8 cellular contexts compared by ENCODE assay signal in the genomic region with DNA sequence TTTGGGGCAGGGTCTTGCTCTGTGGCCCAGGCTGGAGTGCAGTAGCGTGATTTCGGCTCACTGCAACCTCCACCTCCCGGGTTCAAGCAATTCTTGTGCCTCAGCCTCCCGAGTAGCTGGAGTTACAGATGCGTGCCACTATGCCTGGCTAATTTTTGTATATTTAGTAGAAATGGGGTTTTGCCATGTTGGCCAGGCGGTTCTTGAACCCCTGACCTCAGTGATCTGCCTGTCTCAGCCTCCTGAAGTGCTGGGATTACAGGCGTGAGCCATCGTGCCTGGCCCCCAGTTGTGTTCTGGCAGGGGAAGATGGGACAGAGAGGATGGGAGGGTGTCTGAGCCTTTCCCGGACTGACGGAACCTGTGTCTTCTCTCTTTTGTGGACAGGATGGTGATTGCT.
A peak's percentile ranks its signal among the peaks of the same experiment; 100 is the strongest.
DNase-seq lines count a peak whose midpoint lies in the region; ATAC-seq and TF ChIP-seq lines count a peak whose summit lies in the region.
"Not testable (repeated sequence)": the region's sequence is repeated elsewhere in the genome, so short reads cannot be mapped to it uniquely, and the experiment has no call there.

No MANE protein-coding gene starts in this region.

- H3K36me3 Mint-ChIP-seq in activated CD4-positive, alpha-beta memory T cell treated with anti-CD3 and anti-CD28 coated beads for 36 hours; activated T-cell treated with anti-CD3 and anti-CD28 coated beads, Interleukin-2, amount 50 U/mL, for 24 hours (ENCODE audit: low read depth); natural killer cell: not testable (repeated sequence)

- H3K4me1 Mint-ChIP-seq in activated CD4-positive, alpha-beta memory T cell treated with anti-CD3 and anti-CD28 coated beads for 36 hours (ENCODE audit: low read depth); activated T-cell treated with anti-CD3 and anti-CD28 coated beads, Interleukin-2, amount 50 U/mL, for 24 hours (ENCODE audit: low read depth); natural killer cell: not testable (repeated sequence)

- H3K27me3 Mint-ChIP-seq in activated CD4-positive, alpha-beta memory T cell treated with anti-CD3 and anti-CD28 coated beads for 36 hours; activated T-cell treated with anti-CD3 and anti-CD28 coated beads, Interleukin-2, amount 50 U/mL, for 24 hours; natural killer cell (ENCODE audit: low read depth in 2 of 2): not testable (repeated sequence)

- not testable (repeated sequence) for H3K27ac ChIP-seq in sigmoid colon, testis

- not testable (repeated sequence) for TF ChIP-seq POLR2A in sigmoid colon (IDR thresholded peaks at IDR 0.05); testis (IDR thresholded peaks at IDR 0.05)

- intact Hi-C loops in activated CD4-positive, alpha-beta memory T cell treated with anti-CD3 and anti-CD28 coated beads for 36 hours (cut with micrococcal nuclease); Right ventricle myocardium inferior (cut with DNase I); natural killer cell (cut with micrococcal nuclease); sigmoid colon (cut with DNase I); testis (cut with DNase I; ENCODE audit: low total_unique reads): not testable (repeated sequence)

- DNase-seq in BE2C (peak; percentile 1), activated gamma-delta T cell treated with Interleukin-2 at 50 U/mL for 16 hours (peak; percentile 2), Right ventricle myocardium inferior (ENCODE audit: missing footprints) (peak; percentile 0), natural killer cell (peak; percentile 13), sigmoid colon (peak; percentile 37), testis (peak; percentile 7)
- DNase-seq in activated CD4-positive, alpha-beta memory T cell treated with anti-CD3 and anti-CD28 coated beads for 36 hours = peak; percentile 5
- peak; percentile 28 for DNase-seq in activated T-cell treated with anti-CD3 and anti-CD28 coated beads, Interleukin-2, amount 50 U/mL, for 24 hours

- not testable (repeated sequence) for TF ChIP-seq CTCF in BE2C (IDR thresholded peaks at IDR 0.05; ENCODE audit: low read depth, low read length); natural killer cell (IDR thresholded peaks at IDR 0.05); sigmoid colon (IDR thresholded peaks at IDR 0.05); testis (IDR thresholded peaks at IDR 0.05)

- H3K9me3 ChIP-seq in BE2C, sigmoid colon, testis: not testable (repeated sequence)

- H3K9me3 Mint-ChIP-seq in activated CD4-positive, alpha-beta memory T cell treated with anti-CD3 and anti-CD28 coated beads for 36 hours; activated T-cell treated with anti-CD3 and anti-CD28 coated beads, Interleukin-2, amount 50 U/mL, for 24 hours; natural killer cell: not testable (repeated sequence)

- CTCF ChIA-PET in activated CD4-positive, alpha-beta memory T cell treated with anti-CD3 and anti-CD28 coated beads for 36 hours (lab: Charles Lee) = not testable (repeated sequence)

- 94 to 96% methylated on average over 5 of the region's 10 CpGs for WGBS in sigmoid colon, 2 donors
- WGBS in testis, 2 donors = 94% methylated on average over 8 of the region's 10 CpGs; no CpG with 5 or more reads in 1 of the 2 donors

- not testable (repeated sequence) for H3K4me3 Mint-ChIP-seq in activated CD4-positive, alpha-beta memory T cell treated with anti-CD3 and anti-CD28 coated beads for 36 hours; activated T-cell treated with anti-CD3 and anti-CD28 coated beads, Interleukin-2, amount 50 U/mL, for 24 hours; natural killer cell

- H3K27me3 ChIP-seq in BE2C, sigmoid colon, testis: not testable (repeated sequence)

- TF ChIP-seq EP300 in sigmoid colon (IDR thresholded peaks at IDR 0.05) = not testable (repeated sequence)

- POLR2A ChIA-PET in activated CD4-positive, alpha-beta memory T cell treated with anti-CD3 and anti-CD28 coated beads for 36 hours (lab: Charles Lee) = not testable (repeated sequence)

- not testable (repeated sequence) for H3K4me1 ChIP-seq in BE2C, sigmoid colon, testis

- not testable (repeated sequence) for H3K27ac Mint-ChIP-seq in activated CD4-positive, alpha-beta memory T cell treated with anti-CD3 and anti-CD28 coated beads for 36 hours; activated T-cell treated with anti-CD3 and anti-CD28 coated beads, Interleukin-2, amount 50 U/mL, for 24 hours; natural killer cell

- not testable (repeated sequence) for H3K4me3 ChIP-seq in BE2C (ENCODE audit: low read depth, low read length); sigmoid colon; testis

- not testable (repeated sequence) for ATAC-seq in Right ventricle myocardium inferior, natural killer cell

- not testable (repeated sequence) for H3K36me3 ChIP-seq in BE2C; sigmoid colon; testis (ENCODE audit: low read depth, missing control alignments)
